Comparison of ENCODE assay signal across 2 cellular contexts in the genomic region with DNA sequence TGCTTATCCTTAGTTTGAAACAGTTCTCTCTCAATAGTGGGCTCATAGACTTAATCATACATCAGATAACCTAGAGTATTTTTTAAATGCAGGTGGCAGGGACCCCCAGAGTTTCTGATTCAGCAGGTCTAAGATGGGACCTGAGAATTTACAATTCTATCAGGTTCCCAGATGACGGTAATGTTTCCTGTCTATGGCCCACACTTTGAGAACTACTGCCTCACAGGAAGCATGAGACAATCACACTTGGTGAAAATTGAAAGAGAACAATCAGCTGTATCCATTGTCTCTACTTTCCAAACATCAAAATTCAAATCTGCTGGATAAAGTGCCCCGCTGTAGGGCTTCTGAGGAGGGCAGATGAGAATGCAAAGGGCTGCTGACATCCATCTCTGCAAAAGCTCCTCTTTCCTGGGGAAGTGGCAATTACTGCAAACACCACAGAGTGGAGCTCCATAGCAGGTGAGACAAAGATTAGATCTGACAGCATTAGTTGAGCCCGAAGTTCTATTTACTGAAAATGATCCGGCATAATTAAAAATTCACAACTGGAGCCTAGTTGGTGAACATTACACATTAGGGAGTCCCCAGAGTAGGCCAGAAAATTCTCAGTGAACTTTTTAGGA.
TF ChIP-seq lines count a peak whose summit lies in the region.

No MANE protein-coding gene starts in this region.

TF ChIP-seq in HCT116, 20 proteins besides CTCF, POLR2A, EP300 and RAD21 (continued from another document):
- TF ChIP-seq, protein P1, sequence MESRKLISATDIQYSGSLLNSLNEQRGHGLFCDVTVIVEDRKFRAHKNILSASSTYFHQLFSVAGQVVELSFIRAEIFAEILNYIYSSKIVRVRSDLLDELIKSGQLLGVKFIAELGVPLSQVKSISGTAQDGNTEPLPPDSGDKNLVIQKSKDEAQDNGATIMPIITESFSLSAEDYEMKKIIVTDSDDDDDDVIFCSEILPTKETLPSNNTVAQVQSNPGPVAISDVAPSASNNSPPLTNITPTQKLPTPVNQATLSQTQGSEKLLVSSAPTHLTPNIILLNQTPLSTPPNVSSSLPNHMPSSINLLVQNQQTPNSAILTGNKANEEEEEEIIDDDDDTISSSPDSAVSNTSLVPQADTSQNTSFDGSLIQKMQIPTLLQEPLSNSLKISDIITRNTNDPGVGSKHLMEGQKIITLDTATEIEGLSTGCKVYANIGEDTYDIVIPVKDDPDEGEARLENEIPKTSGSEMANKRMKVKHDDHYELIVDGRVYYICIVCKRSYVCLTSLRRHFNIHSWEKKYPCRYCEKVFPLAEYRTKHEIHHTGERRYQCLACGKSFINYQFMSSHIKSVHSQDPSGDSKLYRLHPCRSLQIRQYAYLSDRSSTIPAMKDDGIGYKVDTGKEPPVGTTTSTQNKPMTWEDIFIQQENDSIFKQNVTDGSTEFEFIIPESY (IDR thresholded peaks at IDR 0.05; ENCODE audit: extremely low read depth, insufficient replicate concordance, low read length): no peak
- no peak for TF ChIP-seq ELF1 (IDR thresholded peaks at IDR 0.05; ENCODE audit: borderline replicate concordance, low read depth)
- no peak for TF ChIP-seq JUND (IDR thresholded peaks at IDR 0.05)
- no peak for TF ChIP-seq POLR2AphosphoS5 (IDR thresholded peaks at IDR 0.05; ENCODE audit: low read depth, low read length)
- TF ChIP-seq ZNF274 (IDR thresholded peaks at IDR 0.05; ENCODE audit: low read depth, low read length): no peak

TF ChIP-seq in WTC11, 78 proteins besides CTCF, POLR2A, EP300 and RAD21:
- TF ChIP-seq, protein P2, sequence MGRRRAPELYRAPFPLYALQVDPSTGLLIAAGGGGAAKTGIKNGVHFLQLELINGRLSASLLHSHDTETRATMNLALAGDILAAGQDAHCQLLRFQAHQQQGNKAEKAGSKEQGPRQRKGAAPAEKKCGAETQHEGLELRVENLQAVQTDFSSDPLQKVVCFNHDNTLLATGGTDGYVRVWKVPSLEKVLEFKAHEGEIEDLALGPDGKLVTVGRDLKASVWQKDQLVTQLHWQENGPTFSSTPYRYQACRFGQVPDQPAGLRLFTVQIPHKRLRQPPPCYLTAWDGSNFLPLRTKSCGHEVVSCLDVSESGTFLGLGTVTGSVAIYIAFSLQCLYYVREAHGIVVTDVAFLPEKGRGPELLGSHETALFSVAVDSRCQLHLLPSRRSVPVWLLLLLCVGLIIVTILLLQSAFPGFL (CRISPR knock-in tag; IDR thresholded peaks at IDR 0.05; ENCODE audit: borderline replicate concordance): no peak
- no peak for TF ChIP-seq MXD4 (CRISPR knock-in tag; IDR thresholded peaks at IDR 0.05; ENCODE audit: borderline replicate concordance)
TF ChIP-seq in WTC11: peak in this region for 0.
